21 cellular contexts compared by ENCODE assay signal in genomic region chr2:37527362-37527761, GRCh38.
DNase-seq lines count a peak whose midpoint lies in the region; ATAC-seq, FAIRE-seq and TF ChIP-seq lines count a peak whose summit lies in the region.
"Had no signal": no experiment of that assay in that cellular context is flagged by ENCODE, and none has a peak within 500 bp of the region (broad histone marks: within the 10 kb centered on the region; RNA-seq: fewer than 3 reads in every experiment).

No MANE protein-coding gene starts in this region.

- no peaks in the 10 kb centered on the region for H3K9me3 ChIP-seq in left ventricle myocardium inferior (replicated peaks)
- H3K9me3 ChIP-seq: thyroid gland had no signal

- intact Hi-C loops in left ventricle myocardium inferior (cut with micrococcal nuclease) (no loop called here), Calu3 (cut with micrococcal nuclease; ENCODE audit: unreplicated experiment) (no loop called here)

- DNase-seq in DMS153 treated with DMSO at 0.1 percent for 48 hours (lab: John Stamatoyannopoulos, UW; ENCODE audit: unreplicated experiment) (peak; percentile 14), NCI-H146 (lab: John Stamatoyannopoulos, UW) (peak; percentile 97), NCI-H774 (lab: John Stamatoyannopoulos, UW) (peak; percentile 89), left ventricle myocardium inferior (no peak), middle frontal gyrus (ENCODE audit: extremely low spot score, low spot score) (no peak), Calu3 (no peak)
- DNase-seq: activated CD4-positive, alpha-beta T cell treated with anti-CD3 and anti-CD28 coated beads, Interleukin-2, amount 10 ng/mL, durations not matched to agents 24 days and 14 days; activated CD8-positive, alpha-beta memory T cell treated with anti-CD3 and anti-CD28 coated beads, Interleukin-2, amount 10 ng/mL, durations not matched to agents 7 days and 5 days; CD4-positive, alpha-beta T cell; nephron progenitor cell; stimulated activated CD4-positive, alpha-beta T cell treated with anti-CD3 and anti-CD28 coated beads, Interleukin-1b, Interleukin-23, amount 100 ng/mL, for 48 hours; stimulated activated naive CD4-positive, alpha-beta T cell treated with Interleukin-2 at 50 U/mL for 16 hours; SW 1271; thyroid gland had no signal

- peaks cover 26% of the 10 kb centered on the region for H3K4me1 ChIP-seq in left ventricle myocardium inferior

- H3K36me3 ChIP-seq in left ventricle myocardium inferior = no peaks in the 10 kb centered on the region
- H3K36me3 ChIP-seq: thyroid gland had no signal

- ATAC-seq in HG02970 (IDR thresholded peaks at IDR 0.05; ENCODE audit: low FRiP score, unreplicated experiment) = no peak
- ATAC-seq: activated CD8-positive, alpha-beta memory T cell treated with anti-CD3 and anti-CD28 coated beads, Interleukin-2, amount 10 ng/mL, durations not matched to agents 7 days and 5 days; esophagus mucosa had no signal

- no peak overlapping the region for H3K27ac ChIP-seq in left ventricle myocardium inferior (replicated peaks)
- H3K27ac ChIP-seq: thyroid gland had no signal

- H3K9me3 Mint-ChIP-seq in Calu3 (ENCODE audit: low read depth, unreplicated experiment) = no peaks in the 10 kb centered on the region
- H3K9me3 Mint-ChIP-seq: activated CD4-positive, alpha-beta T cell treated with anti-CD3 and anti-CD28 coated beads, Interleukin-2, amount 10 ng/mL, durations not matched to agents 24 days and 14 days; activated T-helper 1 cell treated with anti-CD3 and anti-CD28 coated beads, Interleukin-12 subunit alpha, Interleukin-12 subunit beta, Interleukin-2, Interleukin-4 antibody, amounts not matched to agents 30 ng/mL and 10 ng/mL and 1 ng/mL, durations not matched to agents 14 hours and 24 hours and 36 hours; CD4-positive, alpha-beta T cell; nephron progenitor cell had no signal

- peak; percentile 98 for FAIRE-seq in islet of Langerhans (lab: Jason Lieb, UNC)
- FAIRE-seq: astrocyte, H1 had no signal

- no peaks in the 10 kb centered on the region for H3K4me1 Mint-ChIP-seq in Calu3 (ENCODE audit: low read depth, unreplicated experiment)
- H3K4me1 Mint-ChIP-seq: activated CD4-positive, alpha-beta T cell treated with anti-CD3 and anti-CD28 coated beads, Interleukin-2, amount 10 ng/mL, durations not matched to agents 24 days and 14 days; activated CD8-positive, alpha-beta memory T cell treated with anti-CD3 and anti-CD28 coated beads, Interleukin-2, amount 10 ng/mL, durations not matched to agents 7 days and 5 days had no signal

- no TSS peak for BruUV-seq in Calu3 (replicated peaks; lab: Mats Ljungman, UMichigan)

- H3K27me3 Mint-ChIP-seq in Calu3 (ENCODE audit: unreplicated experiment) = no peaks in the 10 kb centered on the region
- H3K27me3 Mint-ChIP-seq: activated naive CD8-positive, alpha-beta T cell had no signal

- TF ChIP-seq CTCF in left ventricle myocardium inferior (IDR thresholded peaks at IDR 0.05; ENCODE audit: borderline replicate concordance) = no peak
- TF ChIP-seq CTCF in Calu3 (IDR thresholded peaks at IDR 0.05; ENCODE audit: unreplicated experiment) = no peak

- no peak overlapping the region for H3K4me3 ChIP-seq in left ventricle myocardium inferior
- H3K4me3 ChIP-seq: thyroid gland had no signal

- H3K27me3 ChIP-seq in left ventricle myocardium inferior (ENCODE audit: low read depth) = no peaks in the 10 kb centered on the region
- H3K27me3 ChIP-seq: thyroid gland had no signal

- no peaks in the 10 kb centered on the region for H3K36me3 Mint-ChIP-seq in Calu3 (ENCODE audit: insufficient read depth, unreplicated experiment)
- H3K36me3 Mint-ChIP-seq: activated CD8-positive, alpha-beta memory T cell treated with anti-CD3 and anti-CD28 coated beads, Interleukin-2, amount 10 ng/mL, durations not matched to agents 7 days and 5 days had no signal

- CTCF ChIA-PET in Calu3 (lab: Charles Lee) = no interaction called here

- H3K4me3 Mint-ChIP-seq in Calu3 (ENCODE audit: low read depth, unreplicated experiment) = no peak overlapping the region
- H3K4me3 Mint-ChIP-seq: activated CD4-positive, alpha-beta T cell treated with anti-CD3 and anti-CD28 coated beads, Interleukin-2, amount 10 ng/mL, durations not matched to agents 24 days and 14 days; activated CD8-positive, alpha-beta memory T cell treated with anti-CD3 and anti-CD28 coated beads, Interleukin-2, amount 10 ng/mL, durations not matched to agents 7 days and 5 days; activated naive CD8-positive, alpha-beta T cell; activated T-helper 1 cell treated with anti-CD3 and anti-CD28 coated beads, Interleukin-12 subunit alpha, Interleukin-12 subunit beta, Interleukin-2, Interleukin-4 antibody, amounts not matched to agents 30 ng/mL and 10 ng/mL and 1 ng/mL, durations not matched to agents 14 hours and 24 hours and 36 hours; CD4-positive, alpha-beta T cell; nephron progenitor cell had no signal

- no peak overlapping the region for H3K27ac Mint-ChIP-seq in Calu3 (ENCODE audit: unreplicated experiment)
- H3K27ac Mint-ChIP-seq: activated CD4-positive, alpha-beta T cell treated with anti-CD3 and anti-CD28 coated beads, Interleukin-2, amount 10 ng/mL, durations not matched to agents 24 days and 14 days; activated CD8-positive, alpha-beta memory T cell treated with anti-CD3 and anti-CD28 coated beads, Interleukin-2, amount 10 ng/mL, durations not matched to agents 7 days and 5 days; activated naive CD8-positive, alpha-beta T cell; activated T-helper 1 cell treated with anti-CD3 and anti-CD28 coated beads, Interleukin-12 subunit alpha, Interleukin-12 subunit beta, Interleukin-2, Interleukin-4 antibody, amounts not matched to agents 30 ng/mL and 10 ng/mL and 1 ng/mL, durations not matched to agents 14 hours and 24 hours and 36 hours; CD4-positive, alpha-beta T cell; nephron progenitor cell had no signal

Comparison
In these comparisons a context has a peak if more than half of its experiments do, and no peak if none do; other contexts are left out.
1. DNase-seq: peak in DMS153 treated with DMSO at 0.1 percent for 48 hours (single experiment), NCI-H146 (single experiment) and NCI-H774 (single experiment); none in left ventricle myocardium inferior (single experiment), middle frontal gyrus (single experiment) and Calu3 (single experiment).